In genomic region chr11:44530413-44531115, GRCh38 we compare ENCODE assay signal across 14 cellular contexts. TPM values are rescaled to one million over a fixed set of nuclear protein-coding genes. Genes with fewer than 3 reads are reported as not detected.
DNase-seq lines count a peak whose midpoint lies in the region; ATAC-seq, FAIRE-seq and TF ChIP-seq lines count a peak whose summit lies in the region.
"Had no signal": no experiment of that assay in that cellular context is flagged by ENCODE, and none has a peak within 500 bp of the region (broad histone marks: within the 10 kb centered on the region; RNA-seq: fewer than 3 reads in every experiment).

No MANE protein-coding gene starts in this region.

- H3K4me1 Mint-ChIP-seq in activated CD8-positive, alpha-beta T cell treated with anti-CD3 and anti-CD28 coated beads for 36 hours (ENCODE audit: low read depth), result peaks cover 20% of the 10 kb centered on the region
- H3K4me1 Mint-ChIP-seq in H9, result peaks cover 9 to 44% of the 10 kb centered on the region in 2 experiments
- H3K4me1 Mint-ChIP-seq: endodermal cell had no signal

- no peak overlapping the region for H4K8ac ChIP-seq in H9 (replicated peaks; ENCODE audit: insufficient read length, low read depth, low read length)

- no peak overlapping the region for H2BK20ac ChIP-seq in H9 (ENCODE audit: low read depth, low read length, poor library complexity, severe bottlenecking)

- no peaks in the 10 kb centered on the region for H3K36me3 ChIP-seq in BLaER1 treated with 17β-estradiol and CSF1 and Interleukin-3, amounts not matched to agents 10 nM and 100 nM
- no peaks in the 10 kb centered on the region for H3K36me3 ChIP-seq in small intestine (ENCODE audit: control insufficient read depth in 2 of 2, insufficient read depth in 2 of 2, low read length in 2 of 2)
- H3K36me3 ChIP-seq: vagina had no signal

- H3K23me2 ChIP-seq in H9 (ENCODE audit: insufficient read length, low read depth, low read length, poor library complexity, severe bottlenecking), result no peaks in the 10 kb centered on the region

- H3T11ph ChIP-seq in H9 (ENCODE audit: low read length), result no peak overlapping the region

- H2BK5ac ChIP-seq in H9 (ENCODE audit: insufficient read length, low read length), result no peak overlapping the region

- no peak overlapping the region for H3K4ac ChIP-seq in H9 (ENCODE audit: low read depth, low read length)

- peak; percentile 95 for ATAC-seq in activated CD8-positive, alpha-beta T cell treated with anti-CD3 and anti-CD28 coated beads for 36 hours
- no peak for ATAC-seq in GM18858 (IDR thresholded peaks at IDR 0.05; ENCODE audit: unreplicated experiment)
- ATAC-seq: Panc1, WTC11 had no signal

- peak overlapping the region in 2 of 11 experiments; percentile 62 to 71; a peak in 5 of 22 replicates for H3K9ac ChIP-seq in BLaER1 treated with 17β-estradiol and CSF1 and Interleukin-3, amounts not matched to agents 10 nM and 100 nM
- H3K9ac ChIP-seq in H9 (ENCODE audit: extremely low read depth, insufficient read length, low read length), result no peak overlapping the region

- H3K4me3 Mint-ChIP-seq in activated CD8-positive, alpha-beta T cell treated with anti-CD3 and anti-CD28 coated beads for 36 hours, result no peak overlapping the region
- no peak overlapping the region for H3K4me3 Mint-ChIP-seq in H9
- H3K4me3 Mint-ChIP-seq: endodermal cell, WTC11 had no signal

- WGBS in H9 (ENCODE audit: extremely low coverage, insufficient read length, low lambda C conversion rate), result no CpG with 5 or more reads among the region's 9 CpGs
- 49 to 65% (median 61%) methylated on average over 9 of the region's 9 CpGs for WGBS in small intestine, 3 donors

- H3K79me2 ChIP-seq in H9 (ENCODE audit: insufficient read depth, low read length), result no peaks in the 10 kb centered on the region

- H4K5ac ChIP-seq in H9 (ENCODE audit: insufficient read length, low read depth, low read length), result no peak overlapping the region

- H3K14ac ChIP-seq in H9 (ENCODE audit: insufficient read depth, low read length), result no peak overlapping the region

- H3K18ac ChIP-seq in H9 (ENCODE audit: insufficient read length, low read depth, low read length), result no peak overlapping the region

- POLR2A ChIA-PET in activated CD8-positive, alpha-beta T cell treated with anti-CD3 and anti-CD28 coated beads for 36 hours (lab: Charles Lee), result no interaction called here

- H3K27me3 Mint-ChIP-seq in activated CD8-positive, alpha-beta T cell treated with anti-CD3 and anti-CD28 coated beads for 36 hours, result no peaks in the 10 kb centered on the region
- peaks cover 11% of the 10 kb centered on the region for H3K27me3 Mint-ChIP-seq in H9 (ENCODE audit: low read depth)

- no peak overlapping the region for H2BK15ac ChIP-seq in H9 (ENCODE audit: low read depth, low read length)

- peaks cover 17 to 77% (median 73%) of the 10 kb centered on the region in 10 experiments for H3K4me1 ChIP-seq in BLaER1 treated with 17β-estradiol and CSF1 and Interleukin-3, amounts not matched to agents 10 nM and 100 nM
- H3K4me1 ChIP-seq in H9 (ENCODE audit: insufficient read depth, low read length), result no peaks in the 10 kb centered on the region
- no peaks in the 10 kb centered on the region for H3K4me1 ChIP-seq in small intestine (ENCODE audit: control insufficient read depth in 2 of 2, insufficient read depth in 1 of 2, low read depth in 1 of 2, low read length in 1 of 2)
- H3K4me1 ChIP-seq: vagina had no signal

- H3K27ac ChIP-seq in BLaER1 treated with 17β-estradiol and CSF1 and Interleukin-3, amounts not matched to agents 10 nM and 100 nM, result peak overlapping the region in 9 of 11 experiments; percentile 14 to 79 (median 62); a peak in 17 of 22 replicates
- H3K27ac ChIP-seq in H9 (ENCODE audit: insufficient read length, low read depth, low read length), result no peak overlapping the region
- H3K27ac ChIP-seq in small intestine (ENCODE audit: low read depth in 1 of 2, low read length in 1 of 2), result no peak overlapping the region
- H3K27ac ChIP-seq: vagina had no signal

- no peak overlapping the region for H3K56ac ChIP-seq in H9 (ENCODE audit: insufficient read length, low read depth, low read length)

- H2BK12ac ChIP-seq in H9 (ENCODE audit: insufficient read length, low read depth, low read length), result no peak overlapping the region

- TF ChIP-seq CTCF in activated CD8-positive, alpha-beta T cell treated with anti-CD3 and anti-CD28 coated beads for 36 hours (IDR thresholded peaks at IDR 0.05), result no peak
- no peak for TF ChIP-seq CTCF in H9 (conservative IDR thresholded peaks at IDR 0.05)

- no peaks in the 10 kb centered on the region for H3K9me3 ChIP-seq in BLaER1 treated with 17β-estradiol and CSF1 and Interleukin-3, amounts not matched to agents 10 nM and 100 nM (replicated peaks in 1 of 11)
- H3K9me3 ChIP-seq in H9 (ENCODE audit: control insufficient read depth, low read depth, low read length), result no peaks in the 10 kb centered on the region
- H3K9me3 ChIP-seq in small intestine (ENCODE audit: control insufficient read depth, low read depth), result no peaks in the 10 kb centered on the region
- H3K9me3 ChIP-seq: vagina had no signal

- intact Hi-C loops in activated CD8-positive, alpha-beta T cell treated with anti-CD3 and anti-CD28 coated beads for 36 hours (cut with micrococcal nuclease), result loop anchor here (10.0 kb wide), 2 partner anchors 56 to 436 kb away; partner anchors contain the start of gene EXT2

- H3K4me3 ChIP-seq in BLaER1 treated with 17β-estradiol and CSF1 and Interleukin-3, amounts not matched to agents 10 nM and 100 nM, result peak overlapping the region in 2 of 10 experiments; percentile 4 to 15; a peak in 2 of 20 replicates
- H3K4me3 ChIP-seq in small intestine (ENCODE audit: low read depth in 1 of 2, low read length in 2 of 2), result no peak overlapping the region
- H3K4me3 ChIP-seq: vagina had no signal

- no peak overlapping the region for H3K23ac ChIP-seq in H9 (ENCODE audit: insufficient read length, low read depth, low read length)

- H2AFZ ChIP-seq in H9 (ENCODE audit: low read length), result no peak overlapping the region

- H3K36me3 Mint-ChIP-seq in activated CD8-positive, alpha-beta T cell treated with anti-CD3 and anti-CD28 coated beads for 36 hours (ENCODE audit: low read depth), result no peaks in the 10 kb centered on the region
- H3K36me3 Mint-ChIP-seq in H9 (ENCODE audit: insufficient read depth in 1 of 3, low read depth in 3 of 3), result no peaks in the 10 kb centered on the region
- H3K36me3 Mint-ChIP-seq: CD4-positive, alpha-beta memory T cell; WTC11 had no signal

- CTCF ChIA-PET in activated CD8-positive, alpha-beta T cell treated with anti-CD3 and anti-CD28 coated beads for 36 hours (lab: Charles Lee), result interaction anchor here (1.2 kb wide), 1 partner anchor 9 kb away, joined by 3 read pairs; no protein-coding TSS in a partner anchor

- peak overlapping the region in 10 of 11 experiments; percentile 22 to 89 (median 75); a peak in 18 of 22 replicates for H3K4me2 ChIP-seq in BLaER1 treated with 17β-estradiol and CSF1 and Interleukin-3, amounts not matched to agents 10 nM and 100 nM
- H3K4me2 ChIP-seq in H9 (ENCODE audit: insufficient read depth, insufficient read length, low read length), result no peak overlapping the region

- no peak overlapping the region for H2BK120ac ChIP-seq in H9 (ENCODE audit: low read depth, low read length, poor library complexity, severe bottlenecking)

- H3K27ac Mint-ChIP-seq in activated CD8-positive, alpha-beta T cell treated with anti-CD3 and anti-CD28 coated beads for 36 hours, result peak overlapping the region; percentile 87
- no peak overlapping the region for H3K27ac Mint-ChIP-seq in H9
- H3K27ac Mint-ChIP-seq: endodermal cell, WTC11 had no signal

- no peaks in the 10 kb centered on the region for H4K20me1 ChIP-seq in BLaER1 treated with 17β-estradiol and CSF1 and Interleukin-3, amounts not matched to agents 10 nM and 100 nM
- no peaks in the 10 kb centered on the region for H4K20me1 ChIP-seq in H9 (ENCODE audit: control insufficient read depth, insufficient read depth, insufficient read length)

- DNase-seq in HUDEP-2 (lab: John Stamatoyannopoulos, UW; ENCODE audit: unreplicated experiment in 76 of 76) (peak in 70 of 76 experiments; percentile 12 to 97 (median 68)), iPS-NIHi11 (ENCODE audit: low spot score) (peak; percentile 3), GM03348 (ENCODE audit: low spot score) (no peak), H9 (no peak), small intestine (no peak)
- DNase-seq in activated CD8-positive, alpha-beta T cell treated with anti-CD3 and anti-CD28 coated beads for 36 hours, result peak; percentile 68
- DNase-seq: endodermal cell, hypothalamus had no signal

- FAIRE-seq in small intestine (lab: Jason Lieb, UNC), result no peak

- no peaks in the 10 kb centered on the region for H3K9me3 Mint-ChIP-seq in activated CD8-positive, alpha-beta T cell treated with anti-CD3 and anti-CD28 coated beads for 36 hours
- no peaks in the 10 kb centered on the region; a peak in 1 of 5 replicates for H3K9me3 Mint-ChIP-seq in H9
- H3K9me3 Mint-ChIP-seq: endodermal cell had no signal

- H3K79me1 ChIP-seq in H9 (ENCODE audit: insufficient read depth, low read depth, low read length, poor library complexity, severe bottlenecking), result no peaks in the 10 kb centered on the region

- H2AK5ac ChIP-seq in H9 (ENCODE audit: insufficient read length, low read length), result no peak overlapping the region

- H3K27me3 ChIP-seq in BLaER1 treated with 17β-estradiol and CSF1 and Interleukin-3, amounts not matched to agents 10 nM and 100 nM, result no peaks in the 10 kb centered on the region
- no peaks in the 10 kb centered on the region for H3K27me3 ChIP-seq in H9 (ENCODE audit: insufficient read depth, low read length)
- H3K27me3 ChIP-seq in small intestine (ENCODE audit: control insufficient read depth in 2 of 2, insufficient read depth in 2 of 2, low read length in 2 of 2), result peaks cover 0 to 1% of the 10 kb centered on the region in 2 donors
- H3K27me3 ChIP-seq: vagina had no signal

- no peak overlapping the region for H4K91ac ChIP-seq in H9 (ENCODE audit: insufficient read length, low read depth, low read length)

RNA-seq across cellular contexts. Expression of gene CD82, which starts 34.9 kb away (rescaled TPM):
- total RNA-seq in activated CD8-positive, alpha-beta T cell treated with anti-CD3 and anti-CD28 coated beads for 36 hours, result 100 to 1,000 TPM; 289 to 319 TPM
- 4.5 and 5.9 TPM in 2 replicates for total RNA-seq in H9 (2021)
- 10 to 100 TPM; 24.2 to 89.2 (median 50.5) TPM for polyA plus RNA-seq in small intestine

Comparison
In these comparisons a context has a peak if more than half of its experiments do, and no peak if none do; other contexts are left out.
1. H3K27ac ChIP-seq: peak in BLaER1 treated with 17β-estradiol and CSF1 and Interleukin-3, amounts not matched to agents 10 nM and 100 nM (9 of 11); none in H9 (single experiment) and small intestine (0 of 2).
2. DNase-seq: peak in HUDEP-2 (70 of 76), activated CD8-positive, alpha-beta T cell treated with anti-CD3 and anti-CD28 coated beads for 36 hours (single experiment) and iPS-NIHi11 (single experiment); none in GM03348 (single experiment), H9 (single experiment) and small intestine (single experiment).
3. RNA of gene CD82, which starts 34.9 kb away (total RNA-seq): 289 to 319 TPM in activated CD8-positive, alpha-beta T cell treated with anti-CD3 and anti-CD28 coated beads for 36 hours; 4.5 to 5.9 TPM in H9; every median in the first group is over 10 times any median in the second.